Comparison of ENCODE assay signal across 8 cellular contexts in genomic region chr14:99479903-99480855, GRCh38. TPM values are rescaled to one million over a fixed set of nuclear protein-coding genes. Genes with fewer than 3 reads are reported as not detected.
DNase-seq lines count a peak whose midpoint lies in the region; ATAC-seq and TF ChIP-seq lines count a peak whose summit lies in the region.

No MANE protein-coding gene starts in this region.

- no peaks in the 10 kb centered on the region for H3K27me3 Mint-ChIP-seq in activated T-cell treated with anti-CD3 and anti-CD28 coated beads, Interleukin-2, amount 50 U/mL, for 24 hours
- no peaks in the 10 kb centered on the region for H3K27me3 Mint-ChIP-seq in stimulated activated memory B cell treated with anti-CD40 and anti-IgM and Interleukin-4, amounts not matched to agents 10 μg/mL and 1 μg/mL and 100 μg/mL, for 72 hours

- H3K4me1 Mint-ChIP-seq in activated T-cell treated with anti-CD3 and anti-CD28 coated beads, Interleukin-2, amount 50 U/mL, for 24 hours (ENCODE audit: low read depth) = peaks cover 65% of the 10 kb centered on the region
- H3K4me1 Mint-ChIP-seq in stimulated activated memory B cell treated with anti-CD40 and anti-IgM and Interleukin-4, amounts not matched to agents 10 μg/mL and 1 μg/mL and 100 μg/mL, for 72 hours = peaks cover 51% of the 10 kb centered on the region

- TF ChIP-seq POLR2A in erythroblast (IDR thresholded peaks at IDR 0.05; ENCODE audit: low read length) = no peak

- peaks cover 18% of the 10 kb centered on the region for H3K36me3 Mint-ChIP-seq in activated T-cell treated with anti-CD3 and anti-CD28 coated beads, Interleukin-2, amount 50 U/mL, for 24 hours (ENCODE audit: low read depth)
- H3K36me3 Mint-ChIP-seq in stimulated activated memory B cell treated with anti-CD40 and anti-IgM and Interleukin-4, amounts not matched to agents 10 μg/mL and 1 μg/mL and 100 μg/mL, for 72 hours = peaks cover 6% of the 10 kb centered on the region

- DNase-seq in NCI-H2081 (lab: John Stamatoyannopoulos, UW) (peak; percentile 12 to 43), NCI-H2081 treated with DMSO at 0.1 percent for 48 hours (lab: John Stamatoyannopoulos, UW) (no peak), NCI-H526 treated with DMSO at 0.1 percent for 48 hours (lab: John Stamatoyannopoulos, UW) (peak; percentile 12), erythroblast (lab: John Stamatoyannopoulos, UW) (peak; percentile 55 to 69), mucosa of gallbladder (ENCODE audit: low spot score) (peak; percentile 49)
- DNase-seq in activated T-cell treated with anti-CD3 and anti-CD28 coated beads, Interleukin-2, amount 50 U/mL, for 24 hours = peak; percentile 65

- H3K9me3 Mint-ChIP-seq in activated T-cell treated with anti-CD3 and anti-CD28 coated beads, Interleukin-2, amount 50 U/mL, for 24 hours = no peaks in the 10 kb centered on the region
- no peaks in the 10 kb centered on the region for H3K9me3 Mint-ChIP-seq in stimulated activated memory B cell treated with anti-CD40 and anti-IgM and Interleukin-4, amounts not matched to agents 10 μg/mL and 1 μg/mL and 100 μg/mL, for 72 hours

- peak; percentile 5 for ATAC-seq in HG02678 (IDR thresholded peaks at IDR 0.05; ENCODE audit: unreplicated experiment)
- peak; percentile 0 for ATAC-seq in stimulated activated memory B cell treated with anti-CD40 and anti-IgM and Interleukin-4, amounts not matched to agents 10 μg/mL and 1 μg/mL and 100 μg/mL, for 72 hours

- H3K4me3 Mint-ChIP-seq in activated T-cell treated with anti-CD3 and anti-CD28 coated beads, Interleukin-2, amount 50 U/mL, for 24 hours = peak overlapping the region; percentile 95
- peak overlapping the region; percentile 84 for H3K4me3 Mint-ChIP-seq in stimulated activated memory B cell treated with anti-CD40 and anti-IgM and Interleukin-4, amounts not matched to agents 10 μg/mL and 1 μg/mL and 100 μg/mL, for 72 hours

- peak overlapping the region; percentile 94 for H3K27ac Mint-ChIP-seq in activated T-cell treated with anti-CD3 and anti-CD28 coated beads, Interleukin-2, amount 50 U/mL, for 24 hours
- H3K27ac Mint-ChIP-seq in stimulated activated memory B cell treated with anti-CD40 and anti-IgM and Interleukin-4, amounts not matched to agents 10 μg/mL and 1 μg/mL and 100 μg/mL, for 72 hours = peak overlapping the region; percentile 58

RNA-seq across cellular contexts. Expression of gene SETD3, which starts 0.5 kb away (rescaled TPM):
- 68.9 TPM for total RNA-seq in mucosa of gallbladder

RNA-seq across cellular contexts. Expression of gene CCNK, which starts 1.0 kb away (rescaled TPM):
- 45.5 TPM for total RNA-seq in mucosa of gallbladder
